9 cellular contexts compared by ENCODE assay signal in genomic region chr22:36197065-36197440, GRCh38. TPM values are rescaled to one million over a fixed set of nuclear protein-coding genes. Genes with fewer than 3 reads are reported as not detected.
DNase-seq lines count a peak whose midpoint lies in the region; ATAC-seq, FAIRE-seq and TF ChIP-seq lines count a peak whose summit lies in the region.
"Had no signal": no experiment of that assay in that cellular context is flagged by ENCODE, and none has a peak within 500 bp of the region (broad histone marks: within the 10 kb centered on the region; RNA-seq: fewer than 3 reads in every experiment).

No MANE protein-coding gene starts in this region.

- POLR2A ChIA-PET in OCI-LY7 (lab: Charles Lee) = interaction anchor here (1.0 kb wide), 1 partner anchor 21 kb away, joined by 4 read pairs; no protein-coding TSS in a partner anchor

- H3K4me3 ChIP-seq in OCI-LY7 (ENCODE audit: low read depth, low read length, poor library complexity, severe bottlenecking) = no peak overlapping the region
- no peak overlapping the region for H3K4me3 ChIP-seq in psoas muscle
- H3K4me3 ChIP-seq: PC-9 had no signal

- peak; percentile 17 for FAIRE-seq in GM12892 (lab: Jason Lieb, UNC)

- TF ChIP-seq CTCF in OCI-LY7 (conservative IDR thresholded peaks at IDR 0.05; ENCODE audit: low read length) (no peak), psoas muscle (IDR thresholded peaks at IDR 0.05) (no peak), foreskin keratinocyte (conservative IDR thresholded peaks at IDR 0.05) (no peak)

- H3K9me3 ChIP-seq in OCI-LY7 (ENCODE audit: low read length) (no peaks in the 10 kb centered on the region), psoas muscle (no peaks in the 10 kb centered on the region)

- intact Hi-C loops in OCI-LY7 (cut with micrococcal nuclease; ENCODE audit: unreplicated experiment) = loop anchor here (2.0 kb wide), 1 partner anchor 24 kb away; no protein-coding TSS in a partner anchor
- intact Hi-C loops in psoas muscle (cut with DNase I) = loop anchor here (2.0 to 10.0 kb wide), 3 partner anchors 40 to 288 kb away; partner anchors contain the start of genes APOL2 (in 2 of the 2) and TXN2 (in 1 of the 2)

- CTCF ChIA-PET in OCI-LY7 (lab: Charles Lee; ENCODE audit: unreplicated experiment) = no interaction called here

- no TSS peak for BruUV-seq in OCI-LY7 (replicated peaks; lab: Mats Ljungman, UMichigan)

- peaks cover 12% of the 10 kb centered on the region for H3K4me1 ChIP-seq in OCI-LY7 (ENCODE audit: insufficient read depth, low read length, poor library complexity, severe bottlenecking)
- peaks cover 14% of the 10 kb centered on the region for H3K4me1 ChIP-seq in psoas muscle
- H3K4me1 ChIP-seq in foreskin keratinocyte = no peaks in the 10 kb centered on the region

- H3K27ac ChIP-seq in OCI-LY7 (ENCODE audit: low read depth, low read length, poor library complexity, severe bottlenecking) (no peak overlapping the region), psoas muscle (no peak overlapping the region), foreskin keratinocyte (no peak overlapping the region)
- H3K27ac ChIP-seq: PC-9 had no signal

- no peaks in the 10 kb centered on the region for H3K36me3 ChIP-seq in OCI-LY7 (ENCODE audit: insufficient read depth, low read length)
- no peaks in the 10 kb centered on the region for H3K36me3 ChIP-seq in psoas muscle (ENCODE audit: insufficient read depth in 1 of 2, low read depth in 1 of 2)

- peak in 2 of 4 donors; percentile 27 to 39 for ATAC-seq in psoas muscle
- ATAC-seq in foreskin keratinocyte = no peak
- no peak for ATAC-seq in GM21529 (IDR thresholded peaks at IDR 0.05; ENCODE audit: unreplicated experiment)

- H4K20me1 ChIP-seq in OCI-LY7 (ENCODE audit: insufficient read depth, low read length) = no peaks in the 10 kb centered on the region

- H3K9me2 ChIP-seq in OCI-LY7 (ENCODE audit: insufficient read depth, low read length) = no peaks in the 10 kb centered on the region

- peak overlapping the region; percentile 43 for H3K4me2 ChIP-seq in OCI-LY7 (ENCODE audit: low read length)
- H3K4me2 ChIP-seq: PC-9 had no signal

- WGBS in psoas muscle, 3 donors = 48 to 51% (median 49%) methylated on average over 4 to 5 of the region's 5 CpGs

- no peak for TF ChIP-seq POLR2A in GM12892 (IDR thresholded peaks at IDR 0.05; ENCODE audit: low read depth, low read length)

- peak overlapping the region; percentile 57; the same call in 1 of the 2 replicates for H2AFZ ChIP-seq in OCI-LY7 (ENCODE audit: low read length)
- H2AFZ ChIP-seq: PC-9 had no signal

- H3K79me2 ChIP-seq in OCI-LY7 (ENCODE audit: insufficient read depth, low read depth, low read length) = no peaks in the 10 kb centered on the region

- H3K27me3 ChIP-seq in psoas muscle (ENCODE audit: insufficient read depth in 3 of 3, low read length in 2 of 3) = no peaks in the 10 kb centered on the region
- H3K27me3 ChIP-seq in foreskin keratinocyte = peaks cover 33% of the 10 kb centered on the region

- DNase-seq in GM12892 (ENCODE audit: insufficient read length) (no peak), OCI-LY7 (ENCODE audit: low spot score) (peak; percentile 80), globus pallidus (ENCODE audit: low spot score) (peak; percentile 38), psoas muscle (peak; percentile 64 to 78), NK-92 (lab: John Stamatoyannopoulos, UW; ENCODE audit: unreplicated experiment) (no peak), foreskin keratinocyte (no peak), SIG-M5 (lab: John Stamatoyannopoulos, UW) (no peak)
- DNase-seq: PC-9 had no signal

RNA-seq across cellular contexts. Expression of gene APOL4, which starts 4.6 kb away (rescaled TPM):
- 1.5 TPM for polyA plus RNA-seq in GM12892 (2012; ENCODE audit: missing spikeins)
- total RNA-seq in OCI-LY7 (2014; rRNA removed; shearing (Covaris generic)) = not detected in 2 replicates
- total RNA-seq in OCI-LY7 (2022) = not detected in 2 replicates
- total RNA-seq in psoas muscle = 1 to 10 TPM in 3 of 4 donors, under 1 TPM in 1; 0.86 to 6.8 (median 2.5) TPM
- 1 to 10 TPM; 1.1 to 2.1 (median 1.6) TPM for polyA plus RNA-seq in psoas muscle
- total RNA-seq in foreskin keratinocyte = not detected in 2 replicates
- polyA plus RNA-seq in foreskin keratinocyte = not detected in 2 replicates
- total RNA-seq: PC-9 had no signal

RNA-seq across cellular contexts. Expression of gene APOL3, which starts 36.5 kb away (rescaled TPM):
- 46.0 TPM for polyA plus RNA-seq in GM12892 (2012; ENCODE audit: missing spikeins)
- 9.9 and 10.7 TPM in 2 replicates for total RNA-seq in OCI-LY7 (2014; rRNA removed; shearing (Covaris generic))
- total RNA-seq in OCI-LY7 (2022) (14.4 and 19.6 TPM in 2 replicates), psoas muscle (10 to 100 TPM; 15.1 to 24.1 (median 18.3) TPM), foreskin keratinocyte (0.85 and 0.88 TPM in 2 replicates)
- polyA plus RNA-seq in psoas muscle (10 to 100 TPM; 11.1 to 16.3 (median 15.1) TPM), foreskin keratinocyte (0.25 and 0.54 TPM in 2 replicates)

RNA-seq across cellular contexts. Expression of gene APOL2, which starts 42.3 kb away (rescaled TPM):
- polyA plus RNA-seq in GM12892 (2012; ENCODE audit: missing spikeins) = 61.7 TPM
- total RNA-seq in OCI-LY7 (2014; rRNA removed; shearing (Covaris generic)) = 11.8 and 14.9 TPM in 2 replicates
- total RNA-seq in OCI-LY7 (2022) = 9.1 and 12.4 TPM in 2 replicates
- total RNA-seq in psoas muscle = 10 to 100 TPM; 24.4 to 54.7 (median 43.6) TPM
- 10 to 100 TPM; 17.5 to 52.2 (median 26.8) TPM for polyA plus RNA-seq in psoas muscle
- total RNA-seq in foreskin keratinocyte = 14.7 TPM in 2 replicates
- polyA plus RNA-seq in foreskin keratinocyte = 10.0 and 10.6 TPM in 2 replicates

RNA-seq across cellular contexts. Expression of gene APOL1, which starts 55.9 kb away (rescaled TPM):
- polyA plus RNA-seq in GM12892 (2012; ENCODE audit: missing spikeins) = 69.3 TPM
- 0.47 and 0.64 TPM in 2 replicates for total RNA-seq in OCI-LY7 (2014; rRNA removed; shearing (Covaris generic))
- total RNA-seq in OCI-LY7 (2022) (0.42 and 0.65 TPM in 2 replicates), psoas muscle (10 to 100 TPM in 3 of 4 donors, 1 to 10 TPM in 1; 5.7 to 16.3 (median 13.5) TPM), foreskin keratinocyte (1.3 and 1.8 TPM in 2 replicates)
- polyA plus RNA-seq in psoas muscle (1 to 10 TPM; 5.3 to 6.0 (median 5.8) TPM), foreskin keratinocyte (1.2 and 2.2 TPM in 2 replicates)

Comparison
In these comparisons a context has a peak if more than half of its experiments do, and no peak if none do; other contexts are left out.
1. DNase-seq: peak in OCI-LY7 (single experiment), globus pallidus (single experiment) and psoas muscle (2 of 2); none in GM12892 (single experiment), NK-92 (single experiment), foreskin keratinocyte (0 of 2) and SIG-M5 (single experiment).